ENCODE assay signal across 13 cellular contexts in the genomic region with DNA sequence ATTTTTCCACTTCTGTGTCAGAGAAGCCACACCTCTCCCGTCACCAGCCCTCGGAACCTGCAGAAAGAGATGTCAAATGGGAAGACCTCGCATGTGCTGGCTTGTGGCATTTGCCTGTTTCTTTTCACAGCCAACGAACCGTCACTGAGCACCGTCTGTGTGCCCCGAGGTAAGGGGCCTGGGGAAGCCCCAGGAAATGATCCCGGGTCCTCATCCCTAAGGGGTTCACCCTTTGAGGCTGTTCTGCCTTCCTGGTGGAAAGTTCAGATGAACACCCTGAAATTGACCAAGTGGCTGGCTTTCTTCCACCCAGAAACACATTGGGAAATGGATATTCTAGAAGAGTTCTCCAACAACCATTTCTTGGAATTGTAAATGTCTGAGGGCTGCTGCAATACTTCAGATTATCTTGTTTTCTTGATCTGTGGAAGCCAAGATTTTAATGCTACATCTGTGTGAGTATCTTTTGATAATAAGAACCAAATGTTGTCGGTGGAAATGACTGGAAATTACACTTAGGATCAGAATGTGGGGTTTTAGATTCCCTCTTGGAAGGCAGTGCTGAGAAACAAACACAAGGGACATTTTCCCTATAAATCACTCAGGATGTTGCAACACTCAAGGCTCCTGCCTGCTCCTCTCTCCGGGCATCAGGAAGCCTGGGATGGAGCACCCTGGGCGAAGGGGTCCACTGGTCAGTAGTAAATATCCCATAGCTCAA. TPM values are rescaled to one million over a fixed set of nuclear protein-coding genes. Genes with fewer than 3 reads are reported as not detected.
DNase-seq lines count a peak whose midpoint lies in the region; ATAC-seq and TF ChIP-seq lines count a peak whose summit lies in the region.
"Had no signal": no experiment of that assay in that cellular context is flagged by ENCODE, and none has a peak within 500 bp of the region (broad histone marks: within the 10 kb centered on the region; RNA-seq: fewer than 3 reads in every experiment).

No MANE protein-coding gene starts in this region.

- no peaks in the 10 kb centered on the region for H3K9me3 ChIP-seq in thoracic aorta
- H3K9me3 ChIP-seq in CD8-positive, alpha-beta memory T cell (ENCODE audit: low read length): no peaks in the 10 kb centered on the region

- ATAC-seq in thoracic aorta (ENCODE audit: insufficient number of reproducible peaks, low FRiP score, low read depth): peak; percentile 22

- TF ChIP-seq CTCF in HFFc6 (IDR thresholded peaks at IDR 0.05): no peak; the same call in 1 of the 2 replicates
- no peak for TF ChIP-seq CTCF in choroid plexus epithelial cell (conservative IDR thresholded peaks at IDR 0.05; ENCODE audit: low read depth, low read length)
- no peak for TF ChIP-seq CTCF in lower leg skin (IDR thresholded peaks at IDR 0.05)
- TF ChIP-seq CTCF in thoracic aorta (IDR thresholded peaks at IDR 0.05): no peak
- TF ChIP-seq CTCF in glutamatergic neuron (IDR thresholded peaks at IDR 0.05; ENCODE audit: partially characterized antibody, unreplicated experiment): no peak
- no peak for TF ChIP-seq CTCF in GM13977 (IDR thresholded peaks at IDR 0.05; ENCODE audit: extremely low read depth, insufficient read depth, missing control alignments)

- peak overlapping the region; percentile 66 to 84 for H3K27ac ChIP-seq in thoracic aorta
- no peak overlapping the region for H3K27ac ChIP-seq in CD8-positive, alpha-beta memory T cell (ENCODE audit: low read depth, low read length)
- H3K27ac ChIP-seq: cardiac muscle cell had no signal

- H3K4me3 Mint-ChIP-seq in HFFc6 (peak overlapping the region; percentile 49), glutamatergic neuron (ENCODE audit: unreplicated experiment) (no peak overlapping the region)
- H3K4me3 Mint-ChIP-seq in CD8-positive, alpha-beta memory T cell: no peak overlapping the region
- H3K4me3 Mint-ChIP-seq: T-helper 2 cell treated with Interferon-gamma antibody and Interleukin-4, amounts not matched to agents 5 μg/mL and 100 μg/mL, for 36 hours had no signal

- H3K27me3 Mint-ChIP-seq in HFFc6 (ENCODE audit: insufficient read depth) (peaks cover 2% of the 10 kb centered on the region), glutamatergic neuron (ENCODE audit: unreplicated experiment) (no peaks in the 10 kb centered on the region)
- H3K27me3 Mint-ChIP-seq in CD8-positive, alpha-beta memory T cell: peaks cover 15 to 22% of the 10 kb centered on the region in 2 donors

- CTCF ChIA-PET in CD8-positive, alpha-beta memory T cell (lab: Charles Lee): no interaction called here

- H3K9me3 Mint-ChIP-seq in HFFc6 (no peaks in the 10 kb centered on the region), glutamatergic neuron (ENCODE audit: unreplicated experiment) (no peaks in the 10 kb centered on the region)
- no peaks in the 10 kb centered on the region for H3K9me3 Mint-ChIP-seq in CD8-positive, alpha-beta memory T cell
- H3K9me3 Mint-ChIP-seq: T-helper 2 cell treated with Interferon-gamma antibody and Interleukin-4, amounts not matched to agents 5 μg/mL and 100 μg/mL, for 36 hours had no signal

- DNase-seq in HFFc6 (peak; percentile 95), choroid plexus epithelial cell (ENCODE audit: low read depth) (peak; percentile 15), lower leg skin (ENCODE audit: low spot score in 2 of 2) (peak; percentile 77 to 90), thoracic aorta (ENCODE audit: low spot score) (no peak), glutamatergic neuron (no peak), GM13977 (ENCODE audit: low spot score) (no peak)
- DNase-seq in activated effector memory CD4-positive, alpha-beta T cell treated with Interleukin-2 at 50 U/mL for 16 hours: no peak
- DNase-seq in CD8-positive, alpha-beta memory T cell: no peak
- DNase-seq: midbrain; NCI-H187; stimulated activated naive CD4-positive, alpha-beta T cell had no signal

- 34 to 38% methylated on average over 11 of the region's 11 CpGs for WGBS in lower leg skin, 2 donors

- no peaks in the 10 kb centered on the region for H3K27me3 ChIP-seq in thoracic aorta (replicated peaks; ENCODE audit: insufficient read depth)
- no peaks in the 10 kb centered on the region for H3K27me3 ChIP-seq in CD8-positive, alpha-beta memory T cell (ENCODE audit: insufficient read depth, low read length, poor library complexity, severe bottlenecking)
- H3K27me3 ChIP-seq: cardiac muscle cell had no signal

- TF ChIP-seq POLR2A in lower leg skin (IDR thresholded peaks at IDR 0.05): no peak

- intact Hi-C loops in lower leg skin (cut with DNase I; ENCODE audit: low total_unique reads): no loop called here

- POLR2A ChIA-PET in CD8-positive, alpha-beta memory T cell (lab: Charles Lee): no interaction called here

- H3K4me1 ChIP-seq in thoracic aorta (ENCODE audit: control insufficient read depth in 1 of 2, low read depth in 2 of 2): peaks cover 21 to 54% of the 10 kb centered on the region in 2 donors
- no peaks in the 10 kb centered on the region for H3K4me1 ChIP-seq in CD8-positive, alpha-beta memory T cell (ENCODE audit: insufficient read depth, low read length)

- peaks cover 66% of the 10 kb centered on the region for H3K4me1 Mint-ChIP-seq in HFFc6 (ENCODE audit: low read depth)
- no peaks in the 10 kb centered on the region for H3K4me1 Mint-ChIP-seq in glutamatergic neuron (ENCODE audit: low read depth, unreplicated experiment)
- no peaks in the 10 kb centered on the region for H3K4me1 Mint-ChIP-seq in CD8-positive, alpha-beta memory T cell

- H3K27ac Mint-ChIP-seq in HFFc6: peak overlapping the region; percentile 83
- no peak overlapping the region for H3K27ac Mint-ChIP-seq in glutamatergic neuron (ENCODE audit: unreplicated experiment)
- no peak overlapping the region for H3K27ac Mint-ChIP-seq in CD8-positive, alpha-beta memory T cell
- H3K27ac Mint-ChIP-seq: T-helper 2 cell treated with Interferon-gamma antibody and Interleukin-4, amounts not matched to agents 5 μg/mL and 100 μg/mL, for 36 hours had no signal

- H3K36me3 ChIP-seq in thoracic aorta: no peaks in the 10 kb centered on the region
- no peaks in the 10 kb centered on the region for H3K36me3 ChIP-seq in CD8-positive, alpha-beta memory T cell (ENCODE audit: insufficient read depth, low read length)
- H3K36me3 ChIP-seq: cardiac muscle cell had no signal

- in situ Hi-C loops in GM13977 (cut with MboI; ENCODE audit: low pct_unique_long_range_greater_than_20kb, low sequenced_read_pairs, unreplicated experiment): no loop called here

- H3K4me3 ChIP-seq in choroid plexus epithelial cell (ENCODE audit: low read depth, low read length): no peak overlapping the region
- H3K4me3 ChIP-seq in lower leg skin (ENCODE audit: low read depth, poor library complexity, severe bottlenecking): no peak overlapping the region
- H3K4me3 ChIP-seq in thoracic aorta: no peak overlapping the region
- no peak overlapping the region for H3K4me3 ChIP-seq in CD8-positive, alpha-beta memory T cell (ENCODE audit: low read length)
- H3K4me3 ChIP-seq: cardiac muscle cell had no signal

- peaks cover 4% of the 10 kb centered on the region; the same call in 1 of the 2 replicates for H3K36me3 Mint-ChIP-seq in HFFc6 (ENCODE audit: low read depth)
- no peaks in the 10 kb centered on the region for H3K36me3 Mint-ChIP-seq in glutamatergic neuron (ENCODE audit: unreplicated experiment)
- no peaks in the 10 kb centered on the region for H3K36me3 Mint-ChIP-seq in CD8-positive, alpha-beta memory T cell

RNA-seq across cellular contexts. Expression of a gene that starts 37.6 kb away (rescaled TPM):
- 1 to 10 TPM; 1.0 to 3.7 (median 2.4) TPM for total RNA-seq in HFFc6 (2021; fragmentation: NEBNext Ultra II Directional; extraction: Animal tissue kit (Norgen Biotek cat#: 25700))
- total RNA-seq in lower leg skin (1 to 10 TPM in 2 of 4 donors, under 1 TPM in 2; 0.17 to 2.3 (median 1.1) TPM), thoracic aorta (1 to 10 TPM in 1 of 2 donors, not detected in 1; 5.1 TPM), glutamatergic neuron (ENCODE audit: unreplicated experiment) (0.71 TPM)
- total RNA-seq in CD8-positive, alpha-beta memory T cell: 10 to 100 TPM in 1 of 2 experiments, 1 to 10 TPM in 1; 9.6 to 10.4 TPM
- 0.47 TPM for polyA plus RNA-seq in CD8-positive, alpha-beta memory T cell

RNA-seq across cellular contexts. Expression of a gene that starts 37.7 kb away (rescaled TPM):
- total RNA-seq in HFFc6 (2021; fragmentation: NEBNext Ultra II Directional; extraction: Animal tissue kit (Norgen Biotek cat#: 25700)): under 1 TPM in 1 of 6 experiments, not detected in 5; 0.06 TPM
- not detected for total RNA-seq in lower leg skin
- not detected for total RNA-seq in thoracic aorta
- total RNA-seq in glutamatergic neuron (ENCODE audit: unreplicated experiment): not detected
- total RNA-seq in CD8-positive, alpha-beta memory T cell: under 1 TPM; 0.37 to 0.38 TPM
- not detected for polyA plus RNA-seq in CD8-positive, alpha-beta memory T cell
- polyA plus RNA-seq: cardiac muscle cell had no signal

RNA-seq across cellular contexts. Expression of a gene that starts 51.6 kb away (rescaled TPM):
- 100 to 1,000 TPM; 199 to 346 (median 326) TPM for total RNA-seq in HFFc6 (2021; fragmentation: NEBNext Ultra II Directional; extraction: Animal tissue kit (Norgen Biotek cat#: 25700))
- total RNA-seq in lower leg skin (100 to 1,000 TPM; 114 to 414 (median 163) TPM), thoracic aorta (100 to 1,000 TPM; 587 to 972 TPM), glutamatergic neuron (ENCODE audit: unreplicated experiment) (184 TPM)
- not detected for total RNA-seq in CD8-positive, alpha-beta memory T cell
- not detected for polyA plus RNA-seq in CD8-positive, alpha-beta memory T cell

Comparison
In these comparisons a context has a peak if more than half of its experiments do, and no peak if none do; other contexts are left out.
1. DNase-seq: peak in HFFc6 (single experiment), choroid plexus epithelial cell (single experiment) and lower leg skin (2 of 2); none in thoracic aorta (single experiment), activated effector memory CD4-positive, alpha-beta T cell treated with Interleukin-2 at 50 U/mL for 16 hours (single experiment), glutamatergic neuron (single experiment), GM13977 (single experiment) and CD8-positive, alpha-beta memory T cell (0 of 5).
2. RNA of a gene that starts 51.6 kb away (total RNA-seq): 587 to 972 TPM in thoracic aorta, 199 to 346 TPM in HFFc6, 184 TPM in glutamatergic neuron (single experiment) and 114 to 414 TPM in lower leg skin; not detected in CD8-positive, alpha-beta memory T cell; every median in the first group is over 100 times any median in the second.